In the genomic region with DNA sequence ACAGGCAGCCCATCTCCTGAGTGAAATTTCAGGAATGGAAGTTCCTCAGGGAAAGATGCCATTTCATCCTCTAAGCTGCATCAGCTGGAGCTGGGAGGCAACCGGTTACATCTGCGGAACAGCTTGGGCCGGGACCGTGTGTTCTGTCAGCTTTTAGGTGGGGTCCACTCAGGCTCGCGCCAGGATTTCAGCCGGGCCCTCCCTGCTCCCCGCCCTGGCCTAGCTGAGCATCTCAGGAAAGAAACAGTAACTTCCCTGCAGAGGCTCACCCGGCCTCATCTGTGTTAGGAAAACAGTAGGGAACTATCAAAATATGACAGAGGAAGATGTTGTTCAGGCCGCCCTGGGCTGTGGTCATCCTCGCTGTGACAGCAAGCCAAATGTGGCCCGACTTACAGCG, we compare ENCODE assay signal across 20 cellular contexts.
"Had no signal": no experiment of that assay in that cellular context is flagged by ENCODE, and none has a peak within 500 bp of the region (broad histone marks: within the 10 kb centered on the region; RNA-seq: fewer than 3 reads in every experiment).

No MANE protein-coding gene starts in this region.

- H3K36me3 ChIP-seq: adrenal gland, colonic mucosa, pancreas, upper lobe of right lung had no signal

- H3K4me3 ChIP-seq: adrenal gland, colonic mucosa, mucosa of descending colon, pancreas, upper lobe of right lung had no signal

- H3K27ac Mint-ChIP-seq: activated CD4-positive, alpha-beta memory T cell treated with anti-CD3 and anti-CD28 coated beads for 36 hours; activated CD4-positive, alpha-beta T cell treated with anti-CD3 and anti-CD28 coated beads for 36 hours; activated CD8-positive, alpha-beta memory T cell treated with anti-CD3 and anti-CD28 coated beads, Interleukin-2, amount 10 ng/mL, durations not matched to agents 7 days and 5 days; activated naive CD4-positive, alpha-beta T cell treated with anti-CD3 and anti-CD28 coated beads, Interleukin-2, amount 50 U/mL, for 24 hours; activated T-cell treated with anti-CD3 and anti-CD28 coated beads, Interleukin-2, amount 50 U/mL, for 24 hours; naive thymus-derived CD4-positive, alpha-beta T cell; stimulated activated naive B cell treated with anti-CD40 and anti-IgM and Interleukin-4, amounts not matched to agents 10 μg/mL and 1 μg/mL and 100 μg/mL, for 72 hours had no signal

- H3K9me3 Mint-ChIP-seq: activated CD4-positive, alpha-beta memory T cell treated with anti-CD3 and anti-CD28 coated beads for 36 hours; activated naive CD4-positive, alpha-beta T cell treated with anti-CD3 and anti-CD28 coated beads, Interleukin-2, amount 50 U/mL, for 24 hours; activated T-cell treated with anti-CD3 and anti-CD28 coated beads, Interleukin-2, amount 50 U/mL, for 24 hours; stimulated activated naive B cell treated with anti-CD40 and anti-IgM and Interleukin-4, amounts not matched to agents 10 μg/mL and 1 μg/mL and 100 μg/mL, for 72 hours had no signal

- H3K36me3 Mint-ChIP-seq: activated CD4-positive, alpha-beta memory T cell treated with anti-CD3 and anti-CD28 coated beads for 36 hours; activated CD8-positive, alpha-beta memory T cell treated with anti-CD3 and anti-CD28 coated beads, Interleukin-2, amount 10 ng/mL, durations not matched to agents 7 days and 5 days; activated naive CD4-positive, alpha-beta T cell treated with anti-CD3 and anti-CD28 coated beads, Interleukin-2, amount 50 U/mL, for 24 hours; naive thymus-derived CD4-positive, alpha-beta T cell; stimulated activated naive B cell treated with anti-CD40 and anti-IgM and Interleukin-4, amounts not matched to agents 10 μg/mL and 1 μg/mL and 100 μg/mL, for 72 hours had no signal

- H3K4me1 ChIP-seq: adrenal gland, colonic mucosa, pancreas, upper lobe of right lung had no signal

- H3K4me3 Mint-ChIP-seq: activated CD4-positive, alpha-beta memory T cell treated with anti-CD3 and anti-CD28 coated beads for 36 hours; activated CD4-positive, alpha-beta T cell treated with anti-CD3 and anti-CD28 coated beads for 36 hours; activated CD8-positive, alpha-beta memory T cell treated with anti-CD3 and anti-CD28 coated beads, Interleukin-2, amount 10 ng/mL, durations not matched to agents 7 days and 5 days; activated naive CD4-positive, alpha-beta T cell treated with anti-CD3 and anti-CD28 coated beads, Interleukin-2, amount 50 U/mL, for 24 hours; activated T-cell treated with anti-CD3 and anti-CD28 coated beads, Interleukin-2, amount 50 U/mL, for 24 hours; naive thymus-derived CD4-positive, alpha-beta T cell; stimulated activated naive B cell treated with anti-CD40 and anti-IgM and Interleukin-4, amounts not matched to agents 10 μg/mL and 1 μg/mL and 100 μg/mL, for 72 hours had no signal

- DNase-seq: activated CD4-positive, alpha-beta memory T cell treated with anti-CD3 and anti-CD28 coated beads for 36 hours; activated CD4-positive, alpha-beta T cell treated with anti-CD3 and anti-CD28 coated beads for 36 hours; activated CD8-positive, alpha-beta memory T cell treated with anti-CD3 and anti-CD28 coated beads, Interleukin-2, amount 10 ng/mL, durations not matched to agents 7 days and 5 days; activated effector memory CD4-positive, alpha-beta T cell treated with anti-CD3 and anti-CD28 coated beads, Interleukin-2, amount 50 U/mL, for 16 hours; activated T-cell treated with anti-CD3 and anti-CD28 coated beads, Interleukin-2, amount 50 U/mL, for 24 hours; adrenal gland; central memory CD4-positive, alpha-beta T cell; colonic mucosa; effector CD4-positive, alpha-beta T cell; foreskin melanocyte; left colon; mammary epithelial cell; mucosa of descending colon; naive thymus-derived CD4-positive, alpha-beta T cell; stimulated activated CD4-positive, alpha-beta T cell treated with anti-CD3 and anti-CD28 coated beads, Interleukin-2, amount 100 ng/mL, for 48 hours; stimulated activated naive B cell treated with anti-CD40 and anti-IgM and Interleukin-4, amounts not matched to agents 10 μg/mL and 1 μg/mL and 100 μg/mL, for 72 hours; T-helper 2 cell; upper lobe of right lung had no signal

- H3K4me1 Mint-ChIP-seq: activated CD4-positive, alpha-beta T cell treated with anti-CD3 and anti-CD28 coated beads for 36 hours; activated CD8-positive, alpha-beta memory T cell treated with anti-CD3 and anti-CD28 coated beads, Interleukin-2, amount 10 ng/mL, durations not matched to agents 7 days and 5 days; activated naive CD4-positive, alpha-beta T cell treated with anti-CD3 and anti-CD28 coated beads, Interleukin-2, amount 50 U/mL, for 24 hours; naive thymus-derived CD4-positive, alpha-beta T cell; stimulated activated naive B cell treated with anti-CD40 and anti-IgM and Interleukin-4, amounts not matched to agents 10 μg/mL and 1 μg/mL and 100 μg/mL, for 72 hours had no signal

- H3K27ac ChIP-seq: adrenal gland, colonic mucosa, pancreas, upper lobe of right lung had no signal

- H3K9me3 ChIP-seq: adrenal gland, colonic mucosa, mucosa of descending colon, pancreas, upper lobe of right lung had no signal

- H3K27me3 ChIP-seq: colonic mucosa, pancreas had no signal
